ENCODE assay signal across 1 cellular context in genomic region chr13:47846886-47847285, GRCh38.
TF ChIP-seq lines count a peak whose summit lies in the region.

No MANE protein-coding gene starts in this region.

TF ChIP-seq in SK-N-SH, 30 proteins besides CTCF, POLR2A, EP300 and RAD21 (continued from another document):
- TF ChIP-seq PBX3 (IDR thresholded peaks at IDR 0.05), result peak; percentile 70
- TF ChIP-seq FOXM1 (IDR thresholded peaks at IDR 0.05; ENCODE audit: low read depth), result no peak
- peak; percentile 29; the same call in 1 of the 2 replicates for TF ChIP-seq RXRA (IDR thresholded peaks at IDR 0.05; ENCODE audit: borderline replicate concordance, low read depth)
- peak; percentile 58 for TF ChIP-seq TCF12 (IDR thresholded peaks at IDR 0.05)
- no peak for TF ChIP-seq TEAD4 (IDR thresholded peaks at IDR 0.05; ENCODE audit: borderline replicate concordance, insufficient read depth)
- no peak for TF ChIP-seq NFIC (IDR thresholded peaks at IDR 0.05; ENCODE audit: borderline replicate concordance)
- 0 out of 2 replicates have a peak, but pooled peaks have one; percentile 26 for TF ChIP-seq JUND (IDR thresholded peaks at IDR 0.05)
- TF ChIP-seq FOSL2 (IDR thresholded peaks at IDR 0.05; ENCODE audit: borderline replicate concordance, low read depth), result 0 out of 2 replicates have a peak, but pooled peaks have one; percentile 17
- no peak for TF ChIP-seq GABPA (IDR thresholded peaks at IDR 0.05; ENCODE audit: low read depth)
- TF ChIP-seq MAX (IDR thresholded peaks at IDR 0.05; ENCODE audit: low read depth), result no peak
- TF ChIP-seq CHD2 (IDR thresholded peaks at IDR 0.05; ENCODE audit: low read length, partially characterized antibody), result no peak
- TF ChIP-seq TAF1 (IDR thresholded peaks at IDR 0.05; ENCODE audit: borderline replicate concordance, low read depth, low read length), result no peak
- no peak for TF ChIP-seq MEF2A (IDR thresholded peaks at IDR 0.05; ENCODE audit: borderline replicate concordance, low read depth)
- TF ChIP-seq REST (IDR thresholded peaks at IDR 0.05; ENCODE audit: low read depth, low read length), result no peak
- TF ChIP-seq NRF1 (IDR thresholded peaks at IDR 0.05; ENCODE audit: low read depth, low read length), result no peak
TF ChIP-seq in SK-N-SH: peak in this region for 5.
